In the genomic region with DNA sequence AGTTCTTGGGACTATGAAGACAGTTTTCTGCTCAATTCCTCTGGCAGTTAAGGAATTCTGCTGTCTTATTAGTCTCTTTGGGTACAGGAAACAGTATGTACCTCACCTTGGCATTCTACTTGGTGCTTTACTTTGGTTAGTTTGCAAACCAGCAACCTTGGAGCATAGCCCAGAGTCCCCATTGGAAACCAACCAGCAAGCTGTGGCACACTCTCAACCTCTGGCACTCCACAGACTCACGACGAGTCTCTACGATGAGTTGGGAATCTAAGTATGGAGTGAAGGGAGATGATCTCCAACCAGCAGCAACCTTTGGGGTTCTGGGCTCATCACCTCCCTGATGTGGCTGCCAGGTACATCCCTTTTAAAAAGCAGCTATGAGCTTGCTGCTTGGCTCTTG, we compare ENCODE assay signal across 33 cellular contexts.
"Had no signal": no experiment of that assay in that cellular context is flagged by ENCODE, and none has a peak within 500 bp of the region (broad histone marks: within the 10 kb centered on the region; RNA-seq: fewer than 3 reads in every experiment).

No MANE protein-coding gene starts in this region.

- H3K9me3 ChIP-seq: adrenal gland, body of pancreas, breast epithelium had no signal

- FAIRE-seq: astrocyte, TTC549 had no signal

- H3K4me3 ChIP-seq: adrenal gland, body of pancreas, breast epithelium had no signal

- DNase-seq: activated B cell treated with CpG ODN at 0.5 μM for 24 hours; activated CD4-positive, alpha-beta memory T cell treated with anti-CD3 and anti-CD28 coated beads for 36 hours; activated CD4-positive, alpha-beta T cell treated with anti-CD3 and anti-CD28 coated beads for 4 hours; activated CD4-positive, alpha-beta T cell treated with anti-CD3 and anti-CD28 coated beads, Interleukin-2, amount 10 ng/mL, durations not matched to agents 24 days and 14 days; activated CD4-positive, alpha-beta T cell treated with anti-CD3 and anti-CD28 coated beads, Interleukin-2, amount 50 U/mL, for 1 hour; activated CD4-positive, alpha-beta T cell treated with anti-CD3 and anti-CD28 coated beads, Interleukin-2, amount 50 U/mL, for 4 hours; activated CD4-positive, CD25-positive, alpha-beta regulatory T cell treated with anti-CD3 and anti-CD28 coated beads, Interleukin-2, amount 50 U/mL, for 72 hours; activated CD8-positive, alpha-beta memory T cell treated with anti-CD3 and anti-CD28 coated beads, Interleukin-2, amount 50 U/mL, for 4 hours; activated CD8-positive, alpha-beta T cell treated with anti-CD3 and anti-CD28 coated beads for 36 hours; activated effector memory CD4-positive, alpha-beta T cell treated with anti-CD3 and anti-CD28 coated beads, Interleukin-2, amount 50 U/mL, for 16 hours; activated gamma-delta T cell treated with Interleukin-2 at 50 U/mL for 16 hours; activated naive CD4-positive, alpha-beta T cell treated with anti-CD3 and anti-CD28 coated beads, Interleukin-2, amount 50 U/mL, for 16 hours; activated naive CD4-positive, alpha-beta T cell treated with Interleukin-2 at 50 U/mL for 16 hours; activated naive CD8-positive, alpha-beta T cell treated with anti-CD3 and anti-CD28 coated beads for 36 hours; activated T-cell treated with anti-CD3 and anti-CD28 coated beads for 4 hours; activated T-cell treated with anti-CD3 and anti-CD28 coated beads, Interleukin-2, amount 50 U/mL, for 1 hour; activated T-cell treated with anti-CD3 and anti-CD28 coated beads, Interleukin-2, amount 50 U/mL, for 4 hours; activated T-cell treated with anti-CD3 and anti-CD28 coated beads, Interleukin-2, amount 50 U/mL, for 72 hours; adrenal gland; amniotic stem cell; aorta; brain microvascular endothelial cell; central memory CD4-positive, alpha-beta T cell; T-helper 1 cell; T-helper 2 cell; T-helper 9 cell had no signal

- ATAC-seq: activated CD8-positive, alpha-beta T cell treated with anti-CD3 and anti-CD28 coated beads for 36 hours; activated naive CD4-positive, alpha-beta T cell treated with anti-CD3 and anti-CD28 coated beads, Interleukin-2, amount 50 U/mL, for 72 hours; activated T-cell treated with anti-CD3 and anti-CD28 coated beads, Interleukin-2, amount 50 U/mL, for 4 hours; activated T-helper 17 cell treated with anti-CD3 and anti-CD28 coated beads, Interleukin-2, amount 50 U/mL, for 72 hours; body of pancreas had no signal

- H3K27ac ChIP-seq: adrenal gland, body of pancreas, brain microvascular endothelial cell, VCaP had no signal

- H3K4me1 ChIP-seq: adrenal gland, breast epithelium had no signal

- H3K27me3 ChIP-seq: adrenal gland, body of pancreas, brain microvascular endothelial cell, breast epithelium had no signal

- H3K36me3 ChIP-seq: adrenal gland, brain microvascular endothelial cell, breast epithelium had no signal
